17 cellular contexts compared by ENCODE assay signal in the genomic region with DNA sequence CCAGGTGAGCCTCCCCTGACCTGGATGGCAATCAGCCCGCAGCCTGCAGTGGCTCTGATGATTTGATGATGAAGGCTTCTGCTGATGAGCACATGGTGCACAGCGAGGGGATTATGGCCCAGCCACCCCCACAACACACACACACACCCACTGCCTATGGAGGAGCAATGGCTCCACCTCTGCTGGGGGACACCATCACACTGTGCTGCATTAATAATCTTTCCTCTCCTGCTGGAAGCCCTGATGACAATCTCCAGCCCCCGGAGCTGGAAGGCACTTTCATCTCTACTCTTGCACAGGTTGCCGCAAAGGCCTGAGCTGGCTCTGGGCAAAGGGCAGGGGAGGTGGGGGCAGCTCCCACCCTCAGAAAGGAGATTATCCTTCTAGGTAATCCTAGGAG.
DNase-seq lines count a peak whose midpoint lies in the region; ATAC-seq, FAIRE-seq and TF ChIP-seq lines count a peak whose summit lies in the region.
"Had no signal": no experiment of that assay in that cellular context is flagged by ENCODE, and none has a peak within 500 bp of the region (broad histone marks: within the 10 kb centered on the region; RNA-seq: fewer than 3 reads in every experiment).

No MANE protein-coding gene starts in this region.

- H3K4me1 ChIP-seq in neural progenitor cell = peaks cover 9% of the 10 kb centered on the region

- H3K27me3 ChIP-seq in WERI-Rb-1 (ENCODE audit: insufficient read depth, low read depth, severe bottlenecking) = no peaks in the 10 kb centered on the region
- H3K27me3 ChIP-seq in neural progenitor cell = no peaks in the 10 kb centered on the region
- H3K27me3 ChIP-seq: BLaER1 treated with 17β-estradiol and CSF1 and Interleukin-3, amounts not matched to agents 10 nM and 100 nM had no signal

- peak overlapping the region; percentile 23 for H3K4me2 ChIP-seq in neural progenitor cell

- peaks cover 6% of the 10 kb centered on the region for H3K27me3 Mint-ChIP-seq in neural progenitor cell (ENCODE audit: insufficient read depth, low read depth)
- no peaks in the 10 kb centered on the region for H3K27me3 Mint-ChIP-seq in activated naive CD8-positive, alpha-beta T cell treated with anti-CD3 and anti-CD28 coated beads for 36 hours

- H3K27ac Mint-ChIP-seq in neural progenitor cell = no peak overlapping the region
- H3K27ac Mint-ChIP-seq in activated naive CD8-positive, alpha-beta T cell treated with anti-CD3 and anti-CD28 coated beads for 36 hours = no peak overlapping the region
- H3K27ac Mint-ChIP-seq: B cell; CD8-positive, alpha-beta T cell; HFFc6 had no signal

- DNase-seq in D721Med (ENCODE audit: insufficient read length, low spot score) (peak; percentile 73), NCI-H524 (lab: John Stamatoyannopoulos, UW) (peak; percentile 82 to 88), WERI-Rb-1 (peak; percentile 94), neural progenitor cell (ENCODE audit: low spot score) (no peak)
- DNase-seq in activated naive CD8-positive, alpha-beta T cell treated with anti-CD3 and anti-CD28 coated beads for 36 hours = no peak
- DNase-seq in activated CD4-positive, CD25-positive, alpha-beta regulatory T cell (lab: John Stamatoyannopoulos, UW) = no peak
- DNase-seq: Calu3; CD8-positive, alpha-beta T cell; GM23248; HCEC 1CT; HFFc6 had no signal

- H4K20me1 ChIP-seq in neural progenitor cell (ENCODE audit: low read depth) = no peaks in the 10 kb centered on the region
- H4K20me1 ChIP-seq: BLaER1 treated with 17β-estradiol and CSF1 and Interleukin-3, amounts not matched to agents 10 nM and 100 nM had no signal

- no peaks in the 10 kb centered on the region for H3K79me2 ChIP-seq in neural progenitor cell (ENCODE audit: low read depth)

- H3F3A ChIP-seq in neural progenitor cell (ENCODE audit: low read depth) = no peaks in the 10 kb centered on the region

- peaks cover 27% of the 10 kb centered on the region for H3K4me1 Mint-ChIP-seq in neural progenitor cell
- H3K4me1 Mint-ChIP-seq in activated naive CD8-positive, alpha-beta T cell treated with anti-CD3 and anti-CD28 coated beads for 36 hours = peaks cover 8% of the 10 kb centered on the region
- H3K4me1 Mint-ChIP-seq: B cell had no signal

- ATAC-seq in HG03039 (IDR thresholded peaks at IDR 0.05; ENCODE audit: unreplicated experiment) = no peak
- ATAC-seq: CD8-positive, alpha-beta T cell had no signal

- H3K9ac ChIP-seq in neural progenitor cell = no peak overlapping the region
- H3K9ac ChIP-seq: BLaER1 treated with 17β-estradiol and CSF1 and Interleukin-3, amounts not matched to agents 10 nM and 100 nM; GM23248 had no signal

- H3K4me3 Mint-ChIP-seq in neural progenitor cell = no peak overlapping the region
- H3K4me3 Mint-ChIP-seq in activated naive CD8-positive, alpha-beta T cell treated with anti-CD3 and anti-CD28 coated beads for 36 hours = no peak overlapping the region
- H3K4me3 Mint-ChIP-seq: B cell; CD8-positive, alpha-beta T cell; HFFc6 had no signal

- H2AFZ ChIP-seq in neural progenitor cell (replicated peaks) = no peak overlapping the region
- H2AFZ ChIP-seq: GM23248 had no signal

- FAIRE-seq in D721Med (lab: Jason Lieb, UNC) = no peak
- FAIRE-seq: G401.6, GM12891, H54 had no signal

- H3K4me3 ChIP-seq in WERI-Rb-1 (ENCODE audit: low read depth, low read length) = no peak overlapping the region
- H3K4me3 ChIP-seq in neural progenitor cell = no peak overlapping the region
- H3K4me3 ChIP-seq: BLaER1 treated with 17β-estradiol and CSF1 and Interleukin-3, amounts not matched to agents 10 nM and 100 nM; GM23248 had no signal

- no peak for TF ChIP-seq CTCF in D721Med (IDR thresholded peaks at IDR 0.05; ENCODE audit: insufficient read depth, missing control alignments)
- no peak for TF ChIP-seq CTCF in WERI-Rb-1 (IDR thresholded peaks at IDR 0.05; ENCODE audit: low read depth, low read length)
- no peak for TF ChIP-seq CTCF in neural progenitor cell (IDR thresholded peaks at IDR 0.05)

- H3K27ac ChIP-seq in WERI-Rb-1 = peak overlapping the region; percentile 77
- no peak overlapping the region for H3K27ac ChIP-seq in neural progenitor cell
- H3K27ac ChIP-seq: BLaER1 treated with 17β-estradiol and CSF1 and Interleukin-3, amounts not matched to agents 10 nM and 100 nM; GM23248 had no signal

- H3K36me3 ChIP-seq in WERI-Rb-1 (peaks cover 4% of the 10 kb centered on the region), neural progenitor cell (no peaks in the 10 kb centered on the region)
- H3K36me3 ChIP-seq: BLaER1 treated with 17β-estradiol and CSF1 and Interleukin-3, amounts not matched to agents 10 nM and 100 nM had no signal

- no peaks in the 10 kb centered on the region for H3K36me3 Mint-ChIP-seq in neural progenitor cell
- H3K36me3 Mint-ChIP-seq in activated naive CD8-positive, alpha-beta T cell treated with anti-CD3 and anti-CD28 coated beads for 36 hours = no peaks in the 10 kb centered on the region

- H3K9me3 Mint-ChIP-seq in neural progenitor cell = no peaks in the 10 kb centered on the region
- no peaks in the 10 kb centered on the region for H3K9me3 Mint-ChIP-seq in activated naive CD8-positive, alpha-beta T cell treated with anti-CD3 and anti-CD28 coated beads for 36 hours
- H3K9me3 Mint-ChIP-seq: CD8-positive, alpha-beta T cell; HFFc6 had no signal

- no peaks in the 10 kb centered on the region for H3K9me3 ChIP-seq in WERI-Rb-1 (ENCODE audit: severe bottlenecking)
- H3K9me3 ChIP-seq in neural progenitor cell (ENCODE audit: low read depth) = no peaks in the 10 kb centered on the region
- H3K9me3 ChIP-seq: BLaER1 treated with 17β-estradiol and CSF1 and Interleukin-3, amounts not matched to agents 10 nM and 100 nM had no signal

Comparison
In these comparisons a context has a peak if more than half of its experiments do, and no peak if none do; other contexts are left out.
1. DNase-seq: peak in D721Med (single experiment), NCI-H524 (2 of 2) and WERI-Rb-1 (single experiment); none in neural progenitor cell (single experiment), activated naive CD8-positive, alpha-beta T cell treated with anti-CD3 and anti-CD28 coated beads for 36 hours (single experiment) and activated CD4-positive, CD25-positive, alpha-beta regulatory T cell (0 of 4).